ENCODE assay signal across 8 cellular contexts in genomic region chr4:66853845-66854244, GRCh38.
"Had no signal": no experiment of that assay in that cellular context is flagged by ENCODE, and none has a peak within 500 bp of the region (broad histone marks: within the 10 kb centered on the region; RNA-seq: fewer than 3 reads in every experiment).

No MANE protein-coding gene starts in this region.

- H3K4me3 ChIP-seq: GM23338 had no signal

- FAIRE-seq: H1, H54, HepG2 had no signal

- H3K27ac ChIP-seq: HL-60 had no signal

- DNase-seq: H9, HCEC 1CT, KBM-7 had no signal
